ENCODE assay signal across 8 cellular contexts in genomic region chr20:50115591-50116367, GRCh38. TPM values are rescaled to one million over a fixed set of nuclear protein-coding genes. Genes with fewer than 3 reads are reported as not detected.
A peak's percentile ranks its signal among the peaks of the same experiment; 100 is the strongest.
DNase-seq lines count a peak whose midpoint lies in the region; ATAC-seq lines count a peak whose summit lies in the region.

No MANE protein-coding gene starts in this region.

- peak overlapping the region; percentile 97 for H4K8ac ChIP-seq in mesenchymal stem cell (ENCODE audit: low read length)

- peaks cover 0 to 3% of the 10 kb centered on the region in 2 experiments for H3K36me3 ChIP-seq in mesenchymal stem cell (ENCODE audit: control insufficient read depth in 1 of 2, insufficient read depth in 2 of 2, low read depth in 1 of 2, low read length in 2 of 2)

- H3K27ac ChIP-seq in mesenchymal stem cell (ENCODE audit: low read length, poor library complexity, severe bottlenecking) = peak overlapping the region; percentile 52

- H3K4me1 ChIP-seq in mesenchymal stem cell (ENCODE audit: control insufficient read depth, insufficient read depth, low read depth, low read length) = peaks cover 18% of the 10 kb centered on the region

- no peaks in the 10 kb centered on the region for H3K27me3 ChIP-seq in mesenchymal stem cell (ENCODE audit: control insufficient read depth in 1 of 2, insufficient read depth in 1 of 2, low read length in 2 of 2)

- H2AK5ac ChIP-seq in mesenchymal stem cell (ENCODE audit: low read length, severe bottlenecking) = peak overlapping the region; percentile 71

- no peak overlapping the region for H2BK5ac ChIP-seq in mesenchymal stem cell (ENCODE audit: low read depth, low read length, poor library complexity, severe bottlenecking)

- H3K27me3 Mint-ChIP-seq in effector memory CD8-positive, alpha-beta T cell = no peaks in the 10 kb centered on the region

- peaks cover 42 to 46% of the 10 kb centered on the region in 2 donors for H3K4me1 Mint-ChIP-seq in effector memory CD8-positive, alpha-beta T cell (ENCODE audit: low read depth in 2 of 2)

- H2BK120ac ChIP-seq in mesenchymal stem cell (ENCODE audit: low read depth, low read length) = no peak overlapping the region

- peak overlapping the region; percentile 51 to 75 for H3K27ac Mint-ChIP-seq in effector memory CD8-positive, alpha-beta T cell

- WGBS in mesenchymal stem cell = under 1% methylated on average over 22 of the region's 24 CpGs

- H3K4me3 Mint-ChIP-seq in effector memory CD8-positive, alpha-beta T cell = peak overlapping the region; percentile 82 to 88

- no peak overlapping the region for H3K14ac ChIP-seq in mesenchymal stem cell (ENCODE audit: low read length in 2 of 2)

- H3K9me3 ChIP-seq in mesenchymal stem cell (ENCODE audit: control insufficient read depth, low read length) = no peaks in the 10 kb centered on the region

- no peak overlapping the region for H2BK12ac ChIP-seq in mesenchymal stem cell (ENCODE audit: low read length in 2 of 2)

- no peak overlapping the region for H4K91ac ChIP-seq in mesenchymal stem cell (ENCODE audit: low read length)

- H3K4ac ChIP-seq in mesenchymal stem cell (ENCODE audit: low read depth in 1 of 2, low read length in 2 of 2) = peak overlapping the region; percentile 1 to 64

- H3K23ac ChIP-seq in mesenchymal stem cell (ENCODE audit: low read length in 2 of 2) = no peak overlapping the region

- peak overlapping the region; percentile 66 for H3K4me2 ChIP-seq in mesenchymal stem cell (ENCODE audit: low read length, poor library complexity, severe bottlenecking)

- peaks cover 7% of the 10 kb centered on the region for H3K36me3 Mint-ChIP-seq in effector memory CD8-positive, alpha-beta T cell (ENCODE audit: insufficient read depth)

- H3K9ac ChIP-seq in mesenchymal stem cell (ENCODE audit: low read length) = peak overlapping the region; percentile 89

- H3K4me3 ChIP-seq in mesenchymal stem cell (ENCODE audit: insufficient read depth in 1 of 2, low read depth in 1 of 2, low read length in 2 of 2) = peak overlapping the region in 1 of 2 experiments; percentile 83

- peak overlapping the region; percentile 47 for H2AFZ ChIP-seq in mesenchymal stem cell (ENCODE audit: low read depth, low read length)

- no peaks in the 10 kb centered on the region for H3K9me3 Mint-ChIP-seq in effector memory CD8-positive, alpha-beta T cell

- H2BK15ac ChIP-seq in mesenchymal stem cell (ENCODE audit: low read depth, poor library complexity, severe bottlenecking) = no peak overlapping the region

- H3K79me1 ChIP-seq in mesenchymal stem cell (replicated peaks; ENCODE audit: low read length, poor library complexity, severe bottlenecking) = peaks cover 11% of the 10 kb centered on the region

- peak; percentile 98 for DNase-seq in COLO829 (ENCODE audit: low spot score)
- DNase-seq in HT-29 (ENCODE audit: low spot score) = peak; percentile 99
- peak; percentile 87 for DNase-seq in NK-92 treated with Interleukin-12 subunit alpha and Interleukin-12 subunit beta, amount 100 ng/mL, for 24 hours (lab: John Stamatoyannopoulos, UW)
- peak; percentile 70 to 83 for DNase-seq in activated CD8-positive, alpha-beta memory T cell treated with anti-CD3 and anti-CD28 coated beads for 4 hours (ENCODE audit: low read depth in 2 of 2)
- peak; percentile 80 to 85 (median 84) for DNase-seq in effector memory CD8-positive, alpha-beta T cell
- DNase-seq in mesenchymal stem cell = peak; percentile 97
- DNase-seq in stimulated activated CD8-positive, alpha-beta memory T cell treated with anti-CD3 and anti-CD28 coated beads, Interleukin-12 subunit alpha, Interleukin-12 subunit beta, amount 100 ng/mL, for 24 hours (ENCODE audit: extremely low read depth) = peak; percentile 76

- no peak overlapping the region for H3K18ac ChIP-seq in mesenchymal stem cell (ENCODE audit: low read depth in 1 of 2, low read length in 2 of 2)

- peak; percentile 75 for ATAC-seq in GM21360 (IDR thresholded peaks at IDR 0.05; ENCODE audit: unreplicated experiment)
- ATAC-seq in effector memory CD8-positive, alpha-beta T cell (replicated peaks) = peak; percentile 78

RNA-seq across cellular contexts. Expression of gene UBE2V1, which starts 2.8 kb away (rescaled TPM):
- total RNA-seq in HT-29 (2014; rRNA removed; shearing (Covaris generic)) = 53.3 and 68.3 TPM in 2 replicates
- 292 TPM for polyA plus RNA-seq in mesenchymal stem cell (2013, experiment 1 of 2)
- 286 TPM for polyA plus RNA-seq in mesenchymal stem cell (2013, experiment 2 of 2)

RNA-seq across cellular contexts. Expression of gene PEDS1, which starts 37.7 kb away (rescaled TPM):
- 98.1 and 98.6 TPM in 2 replicates for total RNA-seq in HT-29 (2014; rRNA removed; shearing (Covaris generic))
- polyA plus RNA-seq in mesenchymal stem cell (2013, experiment 1 of 2) = 59.1 TPM
- 58.4 TPM for polyA plus RNA-seq in mesenchymal stem cell (2013, experiment 2 of 2)
